10 cellular contexts compared by ENCODE assay signal in genomic region chr9:116365056-116365471, GRCh38.
A peak's percentile ranks its signal among the peaks of the same experiment; 100 is the strongest.
DNase-seq lines count a peak whose midpoint lies in the region; ATAC-seq and TF ChIP-seq lines count a peak whose summit lies in the region.
"Had no signal": no experiment of that assay in that cellular context is flagged by ENCODE, and none has a peak within 500 bp of the region (broad histone marks: within the 10 kb centered on the region; RNA-seq: fewer than 3 reads in every experiment).

No MANE protein-coding gene starts in this region.

- no peaks in the 10 kb centered on the region for H3K9me3 ChIP-seq in left lung
- no peaks in the 10 kb centered on the region for H3K9me3 ChIP-seq in vagina

- H3K4me1 ChIP-seq in left lung = no peaks in the 10 kb centered on the region
- H3K4me1 ChIP-seq in vagina = peaks cover 10% of the 10 kb centered on the region

- TF ChIP-seq POLR2A in vagina (IDR thresholded peaks at IDR 0.05) = no peak

- DNase-seq in NCI-H510A treated with DMSO at 0.1 percent for 48 hours (lab: John Stamatoyannopoulos, UW) = peak; percentile 33
- no peak for DNase-seq in NCI-H510A (lab: John Stamatoyannopoulos, UW)
- peak; percentile 60 for DNase-seq in brain microvascular endothelial cell
- no peak for DNase-seq in left lung
- DNase-seq in vagina (ENCODE audit: extremely low spot score in 2 of 2) = no peak
- no peak for DNase-seq in SKM-1 (lab: John Stamatoyannopoulos, UW; ENCODE audit: unreplicated experiment)
- DNase-seq in stimulated activated CD4-positive, alpha-beta T cell treated with anti-CD3 and anti-CD28 coated beads, Interleukin-4, amount 100 ng/mL, for 1 hour = no peak
- no peak for DNase-seq in SKM-1 treated with dmso at 0.1 percent for 144 hours (lab: John Stamatoyannopoulos, UW; ENCODE audit: unreplicated experiment)
- DNase-seq: activated CD8-positive, alpha-beta T cell treated with anti-CD3 and anti-CD28 coated beads, Interleukin-2, amount 10 ng/mL, durations not matched to agents 7 days and 5 days had no signal

- peak; percentile 45 for TF ChIP-seq CTCF in brain microvascular endothelial cell (IDR thresholded peaks at IDR 0.05; ENCODE audit: low read depth, low read length, missing control alignments)
- TF ChIP-seq CTCF in left lung (IDR thresholded peaks at IDR 0.05) = no peak
- no peak for TF ChIP-seq CTCF in vagina (IDR thresholded peaks at IDR 0.05)

- intact Hi-C loops in left lung (cut with DNase I) (no loop called here), vagina (cut with DNase I) (no loop called here)

- H3K36me3 ChIP-seq in brain microvascular endothelial cell (replicated peaks) = peaks cover 93% of the 10 kb centered on the region
- no peaks in the 10 kb centered on the region for H3K36me3 ChIP-seq in left lung
- no peaks in the 10 kb centered on the region for H3K36me3 ChIP-seq in vagina

- in situ Hi-C loops in brain microvascular endothelial cell (cut with HindIII; ENCODE audit: low pct_ligation_motif_present, low sequenced_read_pairs) = no loop called here

- H3K4me3 ChIP-seq in brain microvascular endothelial cell (ENCODE audit: low read depth, low read length) (no peak overlapping the region), left lung (no peak overlapping the region), vagina (peak overlapping the region in 1 of 2 donors; percentile 33)

- peak; percentile 86 for ATAC-seq in left lung
- ATAC-seq: activated CD8-positive, alpha-beta T cell treated with anti-CD3 and anti-CD28 coated beads, Interleukin-2, amount 10 ng/mL, durations not matched to agents 7 days and 5 days; stimulated activated memory B cell treated with anti-CD40 and anti-IgM and Interleukin-4, amounts not matched to agents 10 μg/mL and 1 μg/mL and 100 μg/mL, for 72 hours had no signal

- peak overlapping the region; percentile 35 for H3K27ac ChIP-seq in brain microvascular endothelial cell
- H3K27ac ChIP-seq in left lung = no peak overlapping the region
- H3K27ac ChIP-seq in vagina = peak overlapping the region; percentile 27

- H3K27me3 ChIP-seq in brain microvascular endothelial cell (replicated peaks) (no peaks in the 10 kb centered on the region), left lung (no peaks in the 10 kb centered on the region), vagina (no peaks in the 10 kb centered on the region)

Comparison
In these comparisons a context has a peak if more than half of its experiments do, and no peak if none do; other contexts are left out.
1. DNase-seq: peak in NCI-H510A treated with DMSO at 0.1 percent for 48 hours (single experiment) and brain microvascular endothelial cell (single experiment); none in NCI-H510A (single experiment), left lung (0 of 2), vagina (0 of 2), SKM-1 (single experiment), stimulated activated CD4-positive, alpha-beta T cell treated with anti-CD3 and anti-CD28 coated beads, Interleukin-4, amount 100 ng/mL, for 1 hour (single experiment) and SKM-1 treated with dmso at 0.1 percent for 144 hours (single experiment).
2. H3K27ac ChIP-seq: peak in brain microvascular endothelial cell (single experiment) and vagina (single experiment); none in left lung (0 of 2).